In the genomic region with DNA sequence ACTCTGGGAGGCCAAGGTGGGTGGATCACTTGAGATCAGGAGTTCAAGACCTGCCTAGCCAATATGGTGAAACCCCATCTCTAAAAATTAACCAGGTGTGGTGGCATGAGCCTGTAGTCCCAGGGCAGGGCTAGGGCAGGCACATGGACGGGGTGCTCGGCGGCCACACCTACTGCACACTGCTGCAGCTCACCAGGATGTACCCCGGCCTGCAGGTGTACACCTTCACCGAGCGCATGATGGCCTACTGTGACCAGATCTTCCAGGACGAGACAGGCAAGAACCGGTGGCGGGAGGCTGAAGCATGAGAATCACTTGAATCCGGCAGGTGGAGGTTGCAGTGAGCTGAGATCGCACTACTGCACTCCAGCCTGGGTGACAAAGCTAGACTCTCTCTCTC, we compare ENCODE assay signal across 30 cellular contexts. TPM values are rescaled to one million over a fixed set of nuclear protein-coding genes. Genes with fewer than 3 reads are reported as not detected.
A peak's percentile ranks its signal among the peaks of the same experiment; 100 is the strongest.
DNase-seq lines count a peak whose midpoint lies in the region; ATAC-seq and FAIRE-seq lines count a peak whose summit lies in the region.
"Had no signal": no experiment of that assay in that cellular context is flagged by ENCODE, and none has a peak within 500 bp of the region (broad histone marks: within the 10 kb centered on the region; RNA-seq: fewer than 3 reads in every experiment).

No MANE protein-coding gene starts in this region.

- WGBS in small intestine, 3 donors, result 88 to 94% (median 89%) methylated on average over 11 of the region's 11 CpGs

- peaks cover 0 to under 1% of the 10 kb centered on the region in 2 donors for H3K36me3 ChIP-seq in small intestine (ENCODE audit: control insufficient read depth in 2 of 2, insufficient read depth in 2 of 2, low read length in 2 of 2)

- H3K9me3 ChIP-seq in small intestine (ENCODE audit: control insufficient read depth, low read depth), result no peaks in the 10 kb centered on the region
- H3K9me3 ChIP-seq: Caco-2, tibial nerve had no signal

- intact Hi-C loops in activated T-helper 1 cell treated with anti-CD3 and anti-CD28 coated beads, Interleukin-12 subunit alpha, Interleukin-12 subunit beta, Interleukin-2, Interleukin-4 antibody, amounts not matched to agents 30 ng/mL and 10 ng/mL and 1 ng/mL, durations not matched to agents 14 hours and 24 hours and 36 hours (cut with micrococcal nuclease), result no loop called here

- no peak overlapping the region for H3K4me3 ChIP-seq in small intestine (ENCODE audit: low read depth in 1 of 2, low read length in 2 of 2)
- H3K4me3 ChIP-seq: SK-N-MC, skin epidermis, tibial nerve had no signal

- peaks cover 60% of the 10 kb centered on the region for H3K36me3 Mint-ChIP-seq in activated T-cell treated with anti-CD3 and anti-CD28 coated beads, Interleukin-2, amount 50 U/mL, for 24 hours (ENCODE audit: low read depth)
- H3K36me3 Mint-ChIP-seq in activated T-helper 1 cell treated with anti-CD3 and anti-CD28 coated beads, Interleukin-12 subunit alpha, Interleukin-12 subunit beta, Interleukin-2, Interleukin-4 antibody, amounts not matched to agents 30 ng/mL and 10 ng/mL and 1 ng/mL, durations not matched to agents 14 hours and 24 hours and 36 hours (ENCODE audit: low read depth), result peaks cover 18% of the 10 kb centered on the region
- H3K36me3 Mint-ChIP-seq in stimulated activated memory B cell treated with anti-CD40 and anti-IgM and Interleukin-4, amounts not matched to agents 10 μg/mL and 1 μg/mL and 100 μg/mL, for 72 hours, result peaks cover 53% of the 10 kb centered on the region

- FAIRE-seq in small intestine (lab: Jason Lieb, UNC), result no peak

- ATAC-seq in stimulated activated memory B cell treated with anti-CD40 and anti-IgM and Interleukin-4, amounts not matched to agents 10 μg/mL and 1 μg/mL and 100 μg/mL, for 72 hours, result no peak
- ATAC-seq: natural killer cell treated with Interleukin-12 subunit alpha and Interleukin-12 subunit beta and Interleukin-15 and Interleukin-18, amount 100 ng/mL, for 72 hours had no signal

- H3K4me3 Mint-ChIP-seq in activated T-cell treated with anti-CD3 and anti-CD28 coated beads, Interleukin-2, amount 50 U/mL, for 24 hours, result no peak overlapping the region
- peak overlapping the region; percentile 7 for H3K4me3 Mint-ChIP-seq in activated T-helper 1 cell treated with anti-CD3 and anti-CD28 coated beads, Interleukin-12 subunit alpha, Interleukin-12 subunit beta, Interleukin-2, Interleukin-4 antibody, amounts not matched to agents 30 ng/mL and 10 ng/mL and 1 ng/mL, durations not matched to agents 14 hours and 24 hours and 36 hours
- H3K4me3 Mint-ChIP-seq in stimulated activated memory B cell treated with anti-CD40 and anti-IgM and Interleukin-4, amounts not matched to agents 10 μg/mL and 1 μg/mL and 100 μg/mL, for 72 hours, result no peak overlapping the region
- H3K4me3 Mint-ChIP-seq: mesothelial cell of epicardium; natural killer cell treated with Interleukin-12 subunit alpha and Interleukin-12 subunit beta and Interleukin-15 and Interleukin-18, amount 100 ng/mL, for 72 hours had no signal

- DNase-seq in activated T-cell treated with anti-CD3 and anti-CD28 coated beads, Interleukin-2, amount 50 U/mL, for 24 hours, result no peak
- DNase-seq in activated T-cell treated with anti-CD3 and anti-CD28 coated beads, Interleukin-2, amount 50 U/mL, for 1 hour, result no peak
- DNase-seq in NCI-H2029 (lab: John Stamatoyannopoulos, UW) (peak; percentile 44), small intestine (no peak), NCI-H2171 (lab: John Stamatoyannopoulos, UW) (no peak)
- no peak for DNase-seq in activated T-helper 1 cell treated with anti-CD3 and anti-CD28 coated beads, Interleukin-12 subunit alpha, Interleukin-12 subunit beta, Interleukin-2, Interleukin-4 antibody, amounts not matched to agents 30 ng/mL and 10 ng/mL and 1 ng/mL, durations not matched to agents 14 hours and 24 hours and 36 hours (ENCODE audit: low spot score)
- no peak for DNase-seq in activated effector memory CD4-positive, alpha-beta T cell treated with Interleukin-2 at 50 U/mL for 16 hours
- DNase-seq: ACHN; activated CD4-positive, alpha-beta T cell treated with anti-CD3 and anti-CD28 coated beads, Interleukin-2, amount 50 U/mL, for 4 hours; activated gamma-delta T cell treated with Interleukin-2 at 50 U/mL for 16 hours; activated T-cell treated with anti-CD3 and anti-CD28 coated beads for 4 hours; amygdala; Caco-2; DMS79 treated with DMSO at 0.1 percent for 48 hours; effector CD4-positive, alpha-beta T cell; GF-D8; H7; islet precursor cell; NCI-H1105; NCI-H187 treated with DMSO at 0.1 percent for 48 hours; NCI-H226; NCI-H774; OCI-M1; WERI-Rb-1 had no signal

- peak overlapping the region; percentile 50 for H3K27ac Mint-ChIP-seq in activated T-cell treated with anti-CD3 and anti-CD28 coated beads, Interleukin-2, amount 50 U/mL, for 24 hours
- peak overlapping the region; percentile 29 for H3K27ac Mint-ChIP-seq in activated T-helper 1 cell treated with anti-CD3 and anti-CD28 coated beads, Interleukin-12 subunit alpha, Interleukin-12 subunit beta, Interleukin-2, Interleukin-4 antibody, amounts not matched to agents 30 ng/mL and 10 ng/mL and 1 ng/mL, durations not matched to agents 14 hours and 24 hours and 36 hours
- H3K27ac Mint-ChIP-seq in stimulated activated memory B cell treated with anti-CD40 and anti-IgM and Interleukin-4, amounts not matched to agents 10 μg/mL and 1 μg/mL and 100 μg/mL, for 72 hours, result peak overlapping the region; percentile 94
- H3K27ac Mint-ChIP-seq: mesothelial cell of epicardium; natural killer cell treated with Interleukin-12 subunit alpha and Interleukin-12 subunit beta and Interleukin-15 and Interleukin-18, amount 100 ng/mL, for 72 hours had no signal

- no peaks in the 10 kb centered on the region for H3K9me3 Mint-ChIP-seq in activated T-cell treated with anti-CD3 and anti-CD28 coated beads, Interleukin-2, amount 50 U/mL, for 24 hours
- H3K9me3 Mint-ChIP-seq in activated T-helper 1 cell treated with anti-CD3 and anti-CD28 coated beads, Interleukin-12 subunit alpha, Interleukin-12 subunit beta, Interleukin-2, Interleukin-4 antibody, amounts not matched to agents 30 ng/mL and 10 ng/mL and 1 ng/mL, durations not matched to agents 14 hours and 24 hours and 36 hours, result no peaks in the 10 kb centered on the region
- no peaks in the 10 kb centered on the region for H3K9me3 Mint-ChIP-seq in stimulated activated memory B cell treated with anti-CD40 and anti-IgM and Interleukin-4, amounts not matched to agents 10 μg/mL and 1 μg/mL and 100 μg/mL, for 72 hours
- H3K9me3 Mint-ChIP-seq: mesothelial cell of epicardium; natural killer cell treated with Interleukin-12 subunit alpha and Interleukin-12 subunit beta and Interleukin-15 and Interleukin-18, amount 100 ng/mL, for 72 hours had no signal

- H3K4me1 Mint-ChIP-seq in activated T-cell treated with anti-CD3 and anti-CD28 coated beads, Interleukin-2, amount 50 U/mL, for 24 hours (ENCODE audit: low read depth), result peaks cover 61% of the 10 kb centered on the region
- H3K4me1 Mint-ChIP-seq in activated T-helper 1 cell treated with anti-CD3 and anti-CD28 coated beads, Interleukin-12 subunit alpha, Interleukin-12 subunit beta, Interleukin-2, Interleukin-4 antibody, amounts not matched to agents 30 ng/mL and 10 ng/mL and 1 ng/mL, durations not matched to agents 14 hours and 24 hours and 36 hours (ENCODE audit: low read depth), result peaks cover 55% of the 10 kb centered on the region
- peaks cover 73% of the 10 kb centered on the region for H3K4me1 Mint-ChIP-seq in stimulated activated memory B cell treated with anti-CD40 and anti-IgM and Interleukin-4, amounts not matched to agents 10 μg/mL and 1 μg/mL and 100 μg/mL, for 72 hours

- H3K4me1 ChIP-seq in small intestine (ENCODE audit: control insufficient read depth in 2 of 2, insufficient read depth in 1 of 2, low read depth in 1 of 2, low read length in 1 of 2), result peaks cover 0 to 8% of the 10 kb centered on the region in 2 donors

- H3K27me3 ChIP-seq in small intestine (ENCODE audit: control insufficient read depth in 2 of 2, insufficient read depth in 2 of 2, low read length in 2 of 2), result no peaks in the 10 kb centered on the region
- H3K27me3 ChIP-seq: tibial nerve had no signal

- H3K27me3 Mint-ChIP-seq in activated T-cell treated with anti-CD3 and anti-CD28 coated beads, Interleukin-2, amount 50 U/mL, for 24 hours, result no peaks in the 10 kb centered on the region
- no peaks in the 10 kb centered on the region for H3K27me3 Mint-ChIP-seq in activated T-helper 1 cell treated with anti-CD3 and anti-CD28 coated beads, Interleukin-12 subunit alpha, Interleukin-12 subunit beta, Interleukin-2, Interleukin-4 antibody, amounts not matched to agents 30 ng/mL and 10 ng/mL and 1 ng/mL, durations not matched to agents 14 hours and 24 hours and 36 hours (ENCODE audit: insufficient read depth)
- no peaks in the 10 kb centered on the region for H3K27me3 Mint-ChIP-seq in stimulated activated memory B cell treated with anti-CD40 and anti-IgM and Interleukin-4, amounts not matched to agents 10 μg/mL and 1 μg/mL and 100 μg/mL, for 72 hours
- H3K27me3 Mint-ChIP-seq: natural killer cell treated with Interleukin-12 subunit alpha and Interleukin-12 subunit beta and Interleukin-15 and Interleukin-18, amount 100 ng/mL, for 72 hours had no signal

- H3K27ac ChIP-seq in small intestine (ENCODE audit: low read depth in 1 of 2, low read length in 1 of 2), result no peak overlapping the region
- H3K27ac ChIP-seq: SK-N-MC, tibial nerve, WERI-Rb-1 had no signal

RNA-seq across cellular contexts. Expression of gene ST6GALNAC4, which starts 3.2 kb away (rescaled TPM):
- total RNA-seq in activated T-helper 1 cell treated with anti-CD3 and anti-CD28 coated beads, Interleukin-12 subunit alpha, Interleukin-12 subunit beta, Interleukin-2, Interleukin-4 antibody, amounts not matched to agents 30 ng/mL and 10 ng/mL and 1 ng/mL, durations not matched to agents 14 hours and 24 hours and 36 hours, result 30.8 and 31.6 TPM in 2 replicates
- 10 to 100 TPM; 20.4 to 34.7 (median 24.6) TPM for polyA plus RNA-seq in small intestine

RNA-seq across cellular contexts. Expression of gene ST6GALNAC6, which starts 14.3 kb away (rescaled TPM):
- total RNA-seq in activated T-helper 1 cell treated with anti-CD3 and anti-CD28 coated beads, Interleukin-12 subunit alpha, Interleukin-12 subunit beta, Interleukin-2, Interleukin-4 antibody, amounts not matched to agents 30 ng/mL and 10 ng/mL and 1 ng/mL, durations not matched to agents 14 hours and 24 hours and 36 hours, result 60.6 and 62.4 TPM in 2 replicates
- 10 to 100 TPM in 2 of 3 donors, 1 to 10 TPM in 1; 2.2 to 31.8 (median 15.4) TPM for polyA plus RNA-seq in small intestine

RNA-seq across cellular contexts. Expression of gene PIP5KL1, which starts 16.9 kb away (rescaled TPM):
- 1.1 and 1.2 TPM in 2 replicates for total RNA-seq in activated T-helper 1 cell treated with anti-CD3 and anti-CD28 coated beads, Interleukin-12 subunit alpha, Interleukin-12 subunit beta, Interleukin-2, Interleukin-4 antibody, amounts not matched to agents 30 ng/mL and 10 ng/mL and 1 ng/mL, durations not matched to agents 14 hours and 24 hours and 36 hours
- under 1 TPM in 2 of 3 donors, not detected in 1; 0.60 to 0.81 TPM for polyA plus RNA-seq in small intestine

RNA-seq across cellular contexts. Expression of gene DPM2, which starts 24.0 kb away (rescaled TPM):
- 62.6 and 70.2 TPM in 2 replicates for total RNA-seq in activated T-helper 1 cell treated with anti-CD3 and anti-CD28 coated beads, Interleukin-12 subunit alpha, Interleukin-12 subunit beta, Interleukin-2, Interleukin-4 antibody, amounts not matched to agents 30 ng/mL and 10 ng/mL and 1 ng/mL, durations not matched to agents 14 hours and 24 hours and 36 hours
- polyA plus RNA-seq in small intestine, result 10 to 100 TPM; 23.2 to 46.0 (median 37.8) TPM

RNA-seq across cellular contexts. Expression of gene AK1, which starts 36.2 kb away (rescaled TPM):
- total RNA-seq in activated T-helper 1 cell treated with anti-CD3 and anti-CD28 coated beads, Interleukin-12 subunit alpha, Interleukin-12 subunit beta, Interleukin-2, Interleukin-4 antibody, amounts not matched to agents 30 ng/mL and 10 ng/mL and 1 ng/mL, durations not matched to agents 14 hours and 24 hours and 36 hours, result 17.2 and 20.8 TPM in 2 replicates
- polyA plus RNA-seq in small intestine, result 10 to 100 TPM; 50.8 to 60.6 (median 52.5) TPM

Comparison
In these comparisons a context has a peak if more than half of its experiments do, and no peak if none do; other contexts are left out.
1. H3K27ac Mint-ChIP-seq: peak in every context shown above with its lines; median percentile 94 in stimulated activated memory B cell treated with anti-CD40 and anti-IgM and Interleukin-4, amounts not matched to agents 10 μg/mL and 1 μg/mL and 100 μg/mL, for 72 hours; 50 in activated T-cell treated with anti-CD3 and anti-CD28 coated beads, Interleukin-2, amount 50 U/mL, for 24 hours; 29 in activated T-helper 1 cell treated with anti-CD3 and anti-CD28 coated beads, Interleukin-12 subunit alpha, Interleukin-12 subunit beta, Interleukin-2, Interleukin-4 antibody, amounts not matched to agents 30 ng/mL and 10 ng/mL and 1 ng/mL, durations not matched to agents 14 hours and 24 hours and 36 hours.